ENCODE assay signal across 8 cellular contexts in genomic region chr12:48002179-48002601, GRCh38. TPM values are rescaled to one million over a fixed set of nuclear protein-coding genes. Genes with fewer than 3 reads are reported as not detected.
DNase-seq lines count a peak whose midpoint lies in the region; ATAC-seq and TF ChIP-seq lines count a peak whose summit lies in the region.

No MANE protein-coding gene starts in this region.

- TF ChIP-seq CTCF in epithelial cell of esophagus (IDR thresholded peaks at IDR 0.05; ENCODE audit: insufficient read depth, low read depth, low read length, missing control alignments), result no peak
- no peak for TF ChIP-seq CTCF in psoas muscle (IDR thresholded peaks at IDR 0.05)

- intact Hi-C loops in psoas muscle (cut with DNase I), result no loop called here

- H3K4me1 ChIP-seq in psoas muscle, result peaks cover 40% of the 10 kb centered on the region

- H3K27me3 ChIP-seq in psoas muscle (ENCODE audit: insufficient read depth in 3 of 3, low read length in 2 of 3) (peaks cover 0 to 51% (median 19%) of the 10 kb centered on the region in 3 donors), MG63 (peaks cover 84% of the 10 kb centered on the region)

- H3K36me3 ChIP-seq in psoas muscle (ENCODE audit: insufficient read depth in 1 of 2, low read depth in 1 of 2), result no peaks in the 10 kb centered on the region
- H3K36me3 ChIP-seq in MG63, result no peaks in the 10 kb centered on the region

- H3K4me3 ChIP-seq in epithelial cell of esophagus (ENCODE audit: low read length) (peak overlapping the region; percentile 68), psoas muscle (peak overlapping the region; percentile 67), MG63 (no peak overlapping the region)

- no peaks in the 10 kb centered on the region for H3K9me3 ChIP-seq in psoas muscle
- no peaks in the 10 kb centered on the region for H3K9me3 ChIP-seq in MG63

- H3K27ac ChIP-seq in psoas muscle, result no peak overlapping the region

- peak; percentile 30 for DNase-seq in DMS79 treated with DMSO at 0.1 percent for 48 hours (lab: John Stamatoyannopoulos, UW)
- peak; percentile 25 for DNase-seq in NCI-H526 treated with DMSO at 0.1 percent for 48 hours (lab: John Stamatoyannopoulos, UW)
- no peak for DNase-seq in epithelial cell of esophagus (ENCODE audit: low read depth)
- no peak for DNase-seq in psoas muscle
- no peak for DNase-seq in NCI-H2029 (lab: John Stamatoyannopoulos, UW)
- DNase-seq in MG63, result no peak

- ATAC-seq in psoas muscle, result no peak
- ATAC-seq in HG03439 (IDR thresholded peaks at IDR 0.05; ENCODE audit: unreplicated experiment), result no peak
- no peak for ATAC-seq in HG03469 (IDR thresholded peaks at IDR 0.05; ENCODE audit: unreplicated experiment)

- 1 to 2% (median 2%) methylated on average over 20 of the region's 20 CpGs for WGBS in psoas muscle, 3 donors

RNA-seq across cellular contexts. Expression of gene COL2A1, which starts 2.1 kb away (rescaled TPM):
- under 1 TPM in 1 of 4 donors, not detected in 3; 0.06 TPM for total RNA-seq in psoas muscle
- polyA plus RNA-seq in psoas muscle, result under 1 TPM in 2 of 3 donors, not detected in 1; 0.07 to 0.41 TPM
- total RNA-seq in MG63 (2014; rRNA removed; shearing (Covaris generic); ENCODE audit: low replicate concordance), result not detected in 2 replicates

RNA-seq across cellular contexts. Expression of gene TMEM106C, which starts 38.8 kb away (rescaled TPM):
- 10 to 100 TPM in 3 of 4 donors, 1 to 10 TPM in 1; 7.7 to 15.8 (median 12.6) TPM for total RNA-seq in psoas muscle
- polyA plus RNA-seq in psoas muscle, result 10 to 100 TPM; 14.3 to 33.4 (median 14.7) TPM
- 130 and 148 TPM in 2 replicates for total RNA-seq in MG63 (2014; rRNA removed; shearing (Covaris generic); ENCODE audit: low replicate concordance)

Comparison
In these comparisons a context has a peak if more than half of its experiments do, and no peak if none do; other contexts are left out.
1. DNase-seq: peak in DMS79 treated with DMSO at 0.1 percent for 48 hours (single experiment) and NCI-H526 treated with DMSO at 0.1 percent for 48 hours (single experiment); none in epithelial cell of esophagus (single experiment), psoas muscle (0 of 2), NCI-H2029 (single experiment) and MG63 (single experiment).